14 cellular contexts compared by ENCODE assay signal in genomic region chr21:33452362-33452761, GRCh38.
"Had no signal": no experiment of that assay in that cellular context is flagged by ENCODE, and none has a peak within 500 bp of the region (broad histone marks: within the 10 kb centered on the region; RNA-seq: fewer than 3 reads in every experiment).

No MANE protein-coding gene starts in this region.

- H3K9me3 ChIP-seq: gastroesophageal sphincter, right atrium auricular region had no signal

- H3K4me3 Mint-ChIP-seq: activated T-cell treated with anti-CD3 and anti-CD28 coated beads, Interleukin-2, amount 50 U/mL, for 24 hours; stimulated activated memory B cell treated with anti-CD40 and anti-IgM and Interleukin-4, amounts not matched to agents 10 μg/mL and 1 μg/mL and 100 μg/mL, for 72 hours had no signal

- H3K4me1 ChIP-seq: gastroesophageal sphincter, right atrium auricular region had no signal

- H3K27me3 Mint-ChIP-seq: activated T-cell treated with anti-CD3 and anti-CD28 coated beads, Interleukin-2, amount 50 U/mL, for 24 hours; stimulated activated memory B cell treated with anti-CD40 and anti-IgM and Interleukin-4, amounts not matched to agents 10 μg/mL and 1 μg/mL and 100 μg/mL, for 72 hours; type B pancreatic cell had no signal

- H3K9me3 Mint-ChIP-seq: activated T-cell treated with anti-CD3 and anti-CD28 coated beads, Interleukin-2, amount 50 U/mL, for 24 hours; stimulated activated memory B cell treated with anti-CD40 and anti-IgM and Interleukin-4, amounts not matched to agents 10 μg/mL and 1 μg/mL and 100 μg/mL, for 72 hours; type B pancreatic cell had no signal

- H3K27ac Mint-ChIP-seq: activated T-cell treated with anti-CD3 and anti-CD28 coated beads, Interleukin-2, amount 50 U/mL, for 24 hours; stimulated activated memory B cell treated with anti-CD40 and anti-IgM and Interleukin-4, amounts not matched to agents 10 μg/mL and 1 μg/mL and 100 μg/mL, for 72 hours had no signal

- H3K27ac ChIP-seq: gastroesophageal sphincter, right atrium auricular region had no signal

- H3K4me1 Mint-ChIP-seq: stimulated activated memory B cell treated with anti-CD40 and anti-IgM and Interleukin-4, amounts not matched to agents 10 μg/mL and 1 μg/mL and 100 μg/mL, for 72 hours had no signal

- ATAC-seq: gastroesophageal sphincter; stimulated activated memory B cell treated with anti-CD40 and anti-IgM and Interleukin-4, amounts not matched to agents 10 μg/mL and 1 μg/mL and 100 μg/mL, for 72 hours had no signal

- H3K27me3 ChIP-seq: gastroesophageal sphincter, right atrium auricular region had no signal

- H3K4me3 ChIP-seq: gastroesophageal sphincter, right atrium auricular region, smooth muscle cell had no signal

- H3K4me2 ChIP-seq: smooth muscle cell had no signal

- DNase-seq: activated CD4-positive, alpha-beta T cell treated with anti-CD3 and anti-CD28 coated beads, Interleukin-2, amount 50 U/mL, for 1 hour; activated CD4-positive, CD25-positive, alpha-beta regulatory T cell; activated gamma-delta T cell; activated T-cell treated with anti-CD3 and anti-CD28 coated beads, Interleukin-2, amount 50 U/mL, for 24 hours; effector CD4-positive, alpha-beta T cell; kidney; posterior cingulate gyrus had no signal

- FAIRE-seq: astrocyte, colon, kidney had no signal
